Comparison of ENCODE assay signal across 13 cellular contexts in genomic region chr9:130839237-130840111, GRCh38. TPM values are rescaled to one million over a fixed set of nuclear protein-coding genes. Genes with fewer than 3 reads are reported as not detected.
A peak's percentile ranks its signal among the peaks of the same experiment; 100 is the strongest.
DNase-seq lines count a peak whose midpoint lies in the region; ATAC-seq and TF ChIP-seq lines count a peak whose summit lies in the region.
"Had no signal": no experiment of that assay in that cellular context is flagged by ENCODE, and none has a peak within 500 bp of the region (broad histone marks: within the 10 kb centered on the region; RNA-seq: fewer than 3 reads in every experiment).

No MANE protein-coding gene starts in this region.

- no peak overlapping the region for H3K27ac Mint-ChIP-seq in stimulated activated naive CD8-positive, alpha-beta T cell treated with anti-CD3 and anti-CD28 coated beads, Interleukin-15, amount 100 ng/mL, for 72 hours

- peak overlapping the region; percentile 8 for H3K4me2 ChIP-seq in BLaER1

- no peak for TF ChIP-seq POLR2A in gastrocnemius medialis (IDR thresholded peaks at IDR 0.05)

- H3K4me1 ChIP-seq in BLaER1: peaks cover 60% of the 10 kb centered on the region
- H3K4me1 ChIP-seq in gastrocnemius medialis: peaks cover 67 to 71% of the 10 kb centered on the region in 2 donors

- DNase-seq in foreskin melanocyte (peak; percentile 45), gastrocnemius medialis (no peak), NCI-H446 treated with DMSO at 0.1 percent for 48 hours (lab: John Stamatoyannopoulos, UW) (no peak), NCI-H1417 treated with DMSO at 0.1 percent for 48 hours (lab: John Stamatoyannopoulos, UW) (no peak), HuH-7 (ENCODE audit: low spot score) (no peak)
- no peak for DNase-seq in stimulated activated naive CD8-positive, alpha-beta T cell treated with anti-CD3 and anti-CD28 coated beads, Interleukin-15, amount 100 ng/mL, for 72 hours
- DNase-seq: activated naive CD4-positive, alpha-beta T cell treated with anti-CD3 and anti-CD28 coated beads, Interleukin-2, amount 50 U/mL, for 16 hours; cortex of kidney; naive B cell; SHP77 had no signal

- no peaks in the 10 kb centered on the region for H3K9me3 Mint-ChIP-seq in stimulated activated naive CD8-positive, alpha-beta T cell treated with anti-CD3 and anti-CD28 coated beads, Interleukin-15, amount 100 ng/mL, for 72 hours
- H3K9me3 Mint-ChIP-seq: IgD-negative memory B cell, naive B cell had no signal

- H4K20me1 ChIP-seq in BLaER1: peaks cover 85% of the 10 kb centered on the region

- peak in 1 of 2 donors; percentile 29 for ATAC-seq in gastrocnemius medialis
- no peak for ATAC-seq in stimulated activated naive CD8-positive, alpha-beta T cell treated with anti-CD3 and anti-CD28 coated beads, Interleukin-15, amount 100 ng/mL, for 72 hours

- no peak overlapping the region for H3K27ac ChIP-seq in BLaER1
- H3K27ac ChIP-seq in VCaP: peak overlapping the region; percentile 12; the same call in 1 of the 2 replicates
- H3K27ac ChIP-seq in gastrocnemius medialis: peak overlapping the region; percentile 28 to 86 (median 42)

- no peaks in the 10 kb centered on the region for H3K27me3 ChIP-seq in BLaER1
- H3K27me3 ChIP-seq in gastrocnemius medialis: no peaks in the 10 kb centered on the region

- H3K4me1 Mint-ChIP-seq in stimulated activated naive CD8-positive, alpha-beta T cell treated with anti-CD3 and anti-CD28 coated beads, Interleukin-15, amount 100 ng/mL, for 72 hours: peaks cover 53% of the 10 kb centered on the region

- H3K9ac ChIP-seq in BLaER1: no peak overlapping the region

- in situ Hi-C loops in gastrocnemius medialis (cut with MboI; ENCODE audit: low sequenced_read_pairs in 4 of 4): no loop called here

- H3K27me3 Mint-ChIP-seq in stimulated activated naive CD8-positive, alpha-beta T cell treated with anti-CD3 and anti-CD28 coated beads, Interleukin-15, amount 100 ng/mL, for 72 hours: no peaks in the 10 kb centered on the region
- H3K27me3 Mint-ChIP-seq: IgD-negative memory B cell, naive B cell had no signal

- no peak for TF ChIP-seq CTCF in VCaP (conservative IDR thresholded peaks at IDR 0.05)
- TF ChIP-seq CTCF in gastrocnemius medialis (IDR thresholded peaks at IDR 0.05 in 4 of 5, conservative IDR thresholded peaks at IDR 0.05 in 1 of 5): no peak

- H3K4me3 ChIP-seq in BLaER1 (no peak overlapping the region), gastrocnemius medialis (peak overlapping the region in 1 of 4 donors; percentile 12)

- H3K4me3 Mint-ChIP-seq in stimulated activated naive CD8-positive, alpha-beta T cell treated with anti-CD3 and anti-CD28 coated beads, Interleukin-15, amount 100 ng/mL, for 72 hours: no peak overlapping the region

- intact Hi-C loops in gastrocnemius medialis (cut with DNase I; ENCODE audit: low total_unique reads): loop anchor here (10.0 kb wide), 2 partner anchors 125 to 395 kb away; partner anchors contain the start of gene ASS1

- H3K9me3 ChIP-seq in BLaER1 (no peaks in the 10 kb centered on the region), gastrocnemius medialis (no peaks in the 10 kb centered on the region)

- H3K36me3 ChIP-seq in BLaER1 (peaks cover 9% of the 10 kb centered on the region; the same call in 1 of the 2 replicates), gastrocnemius medialis (no peaks in the 10 kb centered on the region)

RNA-seq across cellular contexts. Expression of gene ABL1, which starts 4.4 kb away (rescaled TPM):
- 10 to 100 TPM; 22.8 to 55.5 (median 28.5) TPM for total RNA-seq in gastrocnemius medialis

RNA-seq across cellular contexts. Expression of gene QRFP, which starts 57.1 kb away (rescaled TPM):
- not detected for total RNA-seq in gastrocnemius medialis
